26 cellular contexts compared by ENCODE assay signal in genomic region chrX:5683996-5684395, GRCh38.
"Had no signal": no experiment of that assay in that cellular context is flagged by ENCODE, and none has a peak within 500 bp of the region (broad histone marks: within the 10 kb centered on the region; RNA-seq: fewer than 3 reads in every experiment).

No MANE protein-coding gene starts in this region.

- DNase-seq: activated CD4-positive, alpha-beta T cell treated with anti-CD3 and anti-CD28 coated beads for 36 hours; activated CD4-positive, CD25-positive, alpha-beta regulatory T cell; activated CD8-positive, alpha-beta memory T cell treated with anti-CD3 and anti-CD28 coated beads, Interleukin-2, amount 50 U/mL, for 48 hours; activated CD8-positive, alpha-beta T cell treated with anti-CD3 and anti-CD28 coated beads for 36 hours; activated naive CD4-positive, alpha-beta T cell treated with anti-CD3 and anti-CD28 coated beads, Interleukin-2, amount 50 U/mL, for 16 hours; activated naive CD8-positive, alpha-beta T cell treated with anti-CD3 and anti-CD28 coated beads, Interleukin-2, amount 10 ng/mL, durations not matched to agents 7 days and 5 days; activated T-cell treated with anti-CD3 and anti-CD28 coated beads, Interleukin-2, amount 50 U/mL, for 1 hour; adrenal gland; anterior cingulate cortex; central memory CD4-positive, alpha-beta T cell; NCI-H1048; NCI-H1417; NCI-H1930; NCI-H2107; NCI-H2171 treated with DMSO at 0.1 percent for 48 hours; NCI-H226; NCI-H526; NCI-H774; Right ventricle myocardium superior; SJCRH30; SK-N-SH; T-helper 1 cell had no signal

- H3K27me3 ChIP-seq: adrenal gland, SJCRH30 had no signal

- H3K36me3 ChIP-seq: adrenal gland, SJCRH30 had no signal

- H3K27ac ChIP-seq: adrenal gland, coronary artery, RWPE1, SJCRH30, VCaP had no signal

- H3K9ac ChIP-seq: SK-N-SH had no signal

- ATAC-seq: activated CD4-positive, alpha-beta T cell treated with anti-CD3 and anti-CD28 coated beads for 36 hours; activated CD8-positive, alpha-beta T cell treated with anti-CD3 and anti-CD28 coated beads for 36 hours; Panc1 had no signal

- H3K9me3 ChIP-seq: adrenal gland, SJCRH30, SK-N-SH had no signal

- H3K4me3 ChIP-seq: adrenal gland, coronary artery, SJCRH30 had no signal

- H3K4me1 ChIP-seq: adrenal gland, SJCRH30 had no signal

- H3K4me2 ChIP-seq: SK-N-SH had no signal
